1 cellular context compared by ENCODE assay signal in genomic region chr13:21054313-21054712, GRCh38.
TF ChIP-seq lines count a peak whose summit lies in the region.

No MANE protein-coding gene starts in this region.

TF ChIP-seq in SK-N-SH treated with all-trans-retinoic acid at 6 μM for 48 hours, 23 proteins besides CTCF, POLR2A, EP300 and RAD21 (continued from another document):
- TF ChIP-seq CSRNP3 (CRISPR knock-in tag; IDR thresholded peaks at IDR 0.05) (no peak), OSR1 (CRISPR knock-in tag; IDR thresholded peaks at IDR 0.05) (no peak), POU6F1 (CRISPR knock-in tag; IDR thresholded peaks at IDR 0.05; ENCODE audit: borderline replicate concordance, low read depth) (no peak), ESRRG (CRISPR knock-in tag; IDR thresholded peaks at IDR 0.05) (no peak), ZC3H10 (CRISPR knock-in tag; IDR thresholded peaks at IDR 0.05) (no peak), ZNF70 (CRISPR knock-in tag; IDR thresholded peaks at IDR 0.05) (no peak), CREB5 (CRISPR knock-in tag; IDR thresholded peaks at IDR 0.05; ENCODE audit: low read depth) (no peak)
TF ChIP-seq in SK-N-SH treated with all-trans-retinoic acid at 6 μM for 48 hours: peak in this region for 0.
